Comparison of ENCODE assay signal across 1 cellular context in genomic region chr19:53554804-53555203, GRCh38.
TF ChIP-seq lines count a peak whose summit lies in the region.

No MANE protein-coding gene starts in this region.

TF ChIP-seq in GM23338, 12 proteins besides CTCF, POLR2A, EP300 and RAD21 (continued from another document):
- TF ChIP-seq ZNF462 (CRISPR knock-in tag; IDR thresholded peaks at IDR 0.05) (no peak), STAT1 (IDR thresholded peaks at IDR 0.05; ENCODE audit: unreplicated experiment) (no peak), REST (IDR thresholded peaks at IDR 0.05; ENCODE audit: unreplicated experiment) (no peak)
